ENCODE assay signal across 8 cellular contexts in the genomic region with DNA sequence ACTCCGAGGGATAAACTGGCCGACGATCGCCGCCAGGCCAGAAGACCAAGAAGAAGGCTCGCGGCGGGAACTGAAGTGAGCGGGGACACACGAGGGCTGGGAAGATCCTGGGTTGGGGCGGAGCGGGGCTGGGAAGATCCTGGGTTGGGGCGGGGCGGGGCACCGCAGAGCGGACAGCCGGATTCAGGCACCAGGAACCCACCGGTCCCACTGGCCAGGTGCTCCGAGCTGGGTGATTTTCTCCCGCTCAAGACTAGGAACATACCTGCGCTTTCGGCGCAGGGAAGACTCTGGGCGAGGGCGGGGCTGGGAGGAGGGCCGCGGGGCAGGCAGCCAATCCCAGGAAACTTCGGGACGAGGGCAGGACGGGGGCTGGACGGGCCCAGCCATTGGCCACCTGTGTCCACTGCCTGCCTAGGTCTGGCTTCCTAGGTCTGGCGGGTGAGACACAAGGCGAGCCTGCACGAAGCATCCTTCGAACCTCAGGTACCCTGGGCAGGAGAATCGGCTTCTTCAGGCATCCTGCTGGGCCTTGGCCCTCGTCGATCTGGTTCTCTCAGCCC. TPM values are rescaled to one million over a fixed set of nuclear protein-coding genes. Genes with fewer than 3 reads are reported as not detected.
A peak's percentile ranks its signal among the peaks of the same experiment; 100 is the strongest.
DNase-seq lines count a peak whose midpoint lies in the region; ATAC-seq and TF ChIP-seq lines count a peak whose summit lies in the region.

A gene with protein sequence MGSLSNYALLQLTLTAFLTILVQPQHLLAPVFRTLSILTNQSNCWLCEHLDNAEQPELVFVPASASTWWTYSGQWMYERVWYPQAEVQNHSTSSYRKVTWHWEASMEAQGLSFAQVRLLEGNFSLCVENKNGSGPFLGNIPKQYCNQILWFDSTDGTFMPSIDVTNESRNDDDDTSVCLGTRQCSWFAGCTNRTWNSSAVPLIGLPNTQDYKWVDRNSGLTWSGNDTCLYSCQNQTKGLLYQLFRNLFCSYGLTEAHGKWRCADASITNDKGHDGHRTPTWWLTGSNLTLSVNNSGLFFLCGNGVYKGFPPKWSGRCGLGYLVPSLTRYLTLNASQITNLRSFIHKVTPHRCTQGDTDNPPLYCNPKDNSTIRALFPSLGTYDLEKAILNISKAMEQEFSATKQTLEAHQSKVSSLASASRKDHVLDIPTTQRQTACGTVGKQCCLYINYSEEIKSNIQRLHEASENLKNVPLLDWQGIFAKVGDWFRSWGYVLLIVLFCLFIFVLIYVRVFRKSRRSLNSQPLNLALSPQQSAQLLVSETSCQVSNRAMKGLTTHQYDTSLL (minus strand): TSS at position 77 of the 563 bp plus-strand sequence. CDS start 5,905 bp downstream, outside the sequence.

- H3K4me2 ChIP-seq in SK-N-SH: peak within 1 kb of the TSS; percentile 89

- H3K36me3 Mint-ChIP-seq in endothelial cell (ENCODE audit: low read depth, unreplicated experiment): no peaks in the 10 kb centered on the region

- WGBS in SK-N-SH (ENCODE audit: low lambda C conversion rate): 17% methylated on average over 5 of the region's 38 CpGs
- WGBS in mesodermal cell (ENCODE audit: insufficient coverage in 2 of 2), 2 experiments: 13% methylated on average over 34 to 38 of the region's 38 CpGs
- WGBS in upper lobe of left lung, 2 donors: 3 to 6% methylated on average over 20 to 36 of the region's 38 CpGs

- CTCF ChIA-PET in SK-N-SH (lab: Yijun Ruan, JAX): interaction anchor here (1.0 to 1.8 kb wide), 5 partner anchors 8 to 517 kb away, joined by 3 to 4 read pairs (median 3); no protein-coding TSS in a partner anchor

- TF ChIP-seq CTCF in GM13977 (IDR thresholded peaks at IDR 0.05; ENCODE audit: extremely low read depth, insufficient read depth, missing control alignments) (no peak), SK-N-SH (IDR thresholded peaks at IDR 0.05) (no peak), endothelial cell (IDR thresholded peaks at IDR 0.05; ENCODE audit: unreplicated experiment) (no peak), upper lobe of left lung (IDR thresholded peaks at IDR 0.05) (no peak)

- peak in 1 of 4 donors; percentile 25 for TF ChIP-seq POLR2A in upper lobe of left lung (IDR thresholded peaks at IDR 0.05)

- in situ Hi-C loops in GM13977 (cut with MboI; ENCODE audit: low pct_unique_long_range_greater_than_20kb, low sequenced_read_pairs, unreplicated experiment): no loop called here

- no peaks in the 10 kb centered on the region for H3K4me1 Mint-ChIP-seq in endothelial cell (ENCODE audit: unreplicated experiment)

- H3K27me3 Mint-ChIP-seq in endothelial cell (ENCODE audit: unreplicated experiment): peaks cover 9% of the 10 kb centered on the region

- POLR2A ChIA-PET in SK-N-SH (lab: Yijun Ruan, JAX): no interaction called here

- no peak for TF ChIP-seq RAD21 in SK-N-SH (IDR thresholded peaks at IDR 0.05; ENCODE audit: low read length)

- H3K4me3 Mint-ChIP-seq in endothelial cell (ENCODE audit: unreplicated experiment): peak within 1 kb of the TSS; percentile 88

- H2AFZ ChIP-seq in SK-N-SH (ENCODE audit: low read depth): peak within 1 kb of the TSS; percentile 87; the same call in 1 of the 2 replicates

- TF ChIP-seq EP300 in SK-N-SH (IDR thresholded peaks at IDR 0.05; ENCODE audit: borderline replicate concordance in 1 of 2, low read depth in 1 of 2, low read length in 1 of 2) (no peak), upper lobe of left lung (IDR thresholded peaks at IDR 0.05) (no peak)

- H3K4me3 ChIP-seq in SK-N-SH (ENCODE audit: low read depth in 2 of 2, low read length in 1 of 2): peak within 1 kb of the TSS; percentile 46 to 63
- peak within 1 kb of the TSS; percentile 42 for H3K4me3 ChIP-seq in mesodermal cell (ENCODE audit: extremely low read depth, insufficient read depth, low read length, poor library complexity, severe bottlenecking)
- H3K4me3 ChIP-seq in upper lobe of left lung: peak within 1 kb of the TSS; percentile 46 to 68 (median 52)

- H3K36me3 ChIP-seq in SK-N-SH (replicated peaks in 1 of 2; ENCODE audit: control insufficient read depth in 1 of 2, insufficient read depth in 2 of 2, low read length in 1 of 2) (no peaks in the 10 kb centered on the region), mesodermal cell (ENCODE audit: control insufficient read depth, insufficient read depth, low read length) (no peaks in the 10 kb centered on the region), upper lobe of left lung (no peaks in the 10 kb centered on the region)

- DNase-seq in GM13977 (ENCODE audit: low spot score): peak; percentile 14
- peak; percentile 89 for DNase-seq in SK-N-SH
- DNase-seq in endothelial cell (ENCODE audit: low spot score): peak; percentile 48
- DNase-seq in upper lobe of left lung: peak; percentile 79 to 92
- no peak for DNase-seq in Ammon's horn (ENCODE audit: low spot score)

- H3K4me1 ChIP-seq in SK-N-SH (ENCODE audit: control insufficient read depth in 1 of 2, insufficient read depth in 2 of 2, low read depth in 1 of 2, low read length in 1 of 2): peaks cover 0 to 5% of the 10 kb centered on the region in 2 experiments; a peak in 1 of 4 replicates
- no peaks in the 10 kb centered on the region for H3K4me1 ChIP-seq in mesodermal cell (ENCODE audit: control insufficient read depth, insufficient read depth, low read length, poor library complexity, severe bottlenecking)
- peaks cover 0 to 17% (median 13%) of the 10 kb centered on the region in 4 donors for H3K4me1 ChIP-seq in upper lobe of left lung

- H3K9me3 ChIP-seq in SK-N-SH: no peaks in the 10 kb centered on the region
- H3K9me3 ChIP-seq in mesodermal cell (ENCODE audit: control insufficient read depth, low read length): no peaks in the 10 kb centered on the region
- no peaks in the 10 kb centered on the region for H3K9me3 ChIP-seq in upper lobe of left lung

- H3K9ac ChIP-seq in SK-N-SH: no peak within 1 kb of the TSS

- no peaks in the 10 kb centered on the region; the same call in 1 of the 2 replicates for H3K27me3 ChIP-seq in SK-N-SH (ENCODE audit: insufficient read depth)
- H3K27me3 ChIP-seq in upper lobe of left lung: no peaks in the 10 kb centered on the region

- H4K20me1 ChIP-seq in SK-N-SH (ENCODE audit: insufficient read depth): no peaks in the 10 kb centered on the region

- H3K27ac ChIP-seq in SK-N-SH (ENCODE audit: low read depth in 2 of 2, low read length in 1 of 2) (no peak within 1 kb of the TSS), mesodermal cell (ENCODE audit: low read depth, low read length, severe bottlenecking) (no peak within 1 kb of the TSS), upper lobe of left lung (peak within 1 kb of the TSS; percentile 15 to 49 (median 37))

- ATAC-seq in upper lobe of left lung (ENCODE audit: low FRiP score in 2 of 2) (peak; percentile 83 to 89), GM18867 (IDR thresholded peaks at IDR 0.05; ENCODE audit: unreplicated experiment) (no peak), HG03439 (IDR thresholded peaks at IDR 0.05; ENCODE audit: unreplicated experiment) (no peak)

- no peaks in the 10 kb centered on the region for H3K9me2 ChIP-seq in SK-N-SH

- H3K27ac Mint-ChIP-seq in endothelial cell (ENCODE audit: unreplicated experiment): no peak within 1 kb of the TSS

- no peaks in the 10 kb centered on the region for H3K79me2 ChIP-seq in SK-N-SH (ENCODE audit: insufficient read depth)

- no peaks in the 10 kb centered on the region for H3K9me3 Mint-ChIP-seq in endothelial cell (ENCODE audit: unreplicated experiment)

- no peaks in the 10 kb centered on the region for H3F3A ChIP-seq in SK-N-SH (replicated peaks; ENCODE audit: insufficient read depth)

TF ChIP-seq in SK-N-SH, 30 proteins besides CTCF, POLR2A, EP300 and RAD21:
- TF ChIP-seq CHD2 (IDR thresholded peaks at IDR 0.05; ENCODE audit: low read length, partially characterized antibody): peak; percentile 2
- no peak for TF ChIP-seq RCOR1 (IDR thresholded peaks at IDR 0.05; ENCODE audit: low read length)
- no peak for TF ChIP-seq ELF1 (IDR thresholded peaks at IDR 0.05)
- TF ChIP-seq, protein P1, sequence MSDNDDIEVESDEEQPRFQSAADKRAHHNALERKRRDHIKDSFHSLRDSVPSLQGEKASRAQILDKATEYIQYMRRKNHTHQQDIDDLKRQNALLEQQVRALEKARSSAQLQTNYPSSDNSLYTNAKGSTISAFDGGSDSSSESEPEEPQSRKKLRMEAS (IDR thresholded peaks at IDR 0.05; ENCODE audit: low read depth): 0 out of 2 replicates have a peak, but pooled peaks have one; percentile 39
TF ChIP-seq in SK-N-SH: peak in this region for 2.

RNA-seq across cellular contexts. Expression of the gene that starts here (rescaled TPM):
- polyA plus RNA-seq in SK-N-SH (2012; rRNA removed): 0.05 and 0.06 TPM in 2 replicates
- polyA plus RNA-seq in SK-N-SH (2012; cell fraction: cytosol; rRNA removed): 0.08 and 0.09 TPM in 2 replicates
- 0.02 TPM in 1 of 2 replicates, not detected in the other for polyA plus RNA-seq in SK-N-SH (2012; cell fraction: nucleus; rRNA removed)
- total RNA-seq in endothelial cell (ENCODE audit: unreplicated experiment): 0.44 TPM
- polyA plus RNA-seq in mesodermal cell (2013, experiment 1 of 2): 0.81 TPM
- 1.1 TPM for polyA plus RNA-seq in mesodermal cell (2013, experiment 2 of 2)
- 1 to 10 TPM in 1 of 6 donors, under 1 TPM in 4, not detected in 1; 0.44 to 2.1 (median 0.79) TPM for total RNA-seq in upper lobe of left lung

Comparison
In these comparisons a context has a peak if more than half of its experiments do, and no peak if none do; other contexts are left out.
1. Peak in DNase-seq, H3K4me3 ChIP-seq and H3K4me2 ChIP-seq in SK-N-SH; RNA of the gene not detected or under 1 TPM.
2. Peak in DNase-seq in endothelial cell; RNA of the gene not detected or under 1 TPM.
3. H3K27ac ChIP-seq: peak in upper lobe of left lung (4 of 4); none in SK-N-SH (0 of 2) and mesodermal cell (single experiment).
4. ATAC-seq: peak in upper lobe of left lung (2 of 2); none in GM18867 (single experiment) and HG03439 (single experiment).
5. Peak in every context shown above with its lines, with median percentiles within 50 percentile points of each other: H3K4me3 ChIP-seq.